ENCODE assay signal across 37 cellular contexts in the genomic region with DNA sequence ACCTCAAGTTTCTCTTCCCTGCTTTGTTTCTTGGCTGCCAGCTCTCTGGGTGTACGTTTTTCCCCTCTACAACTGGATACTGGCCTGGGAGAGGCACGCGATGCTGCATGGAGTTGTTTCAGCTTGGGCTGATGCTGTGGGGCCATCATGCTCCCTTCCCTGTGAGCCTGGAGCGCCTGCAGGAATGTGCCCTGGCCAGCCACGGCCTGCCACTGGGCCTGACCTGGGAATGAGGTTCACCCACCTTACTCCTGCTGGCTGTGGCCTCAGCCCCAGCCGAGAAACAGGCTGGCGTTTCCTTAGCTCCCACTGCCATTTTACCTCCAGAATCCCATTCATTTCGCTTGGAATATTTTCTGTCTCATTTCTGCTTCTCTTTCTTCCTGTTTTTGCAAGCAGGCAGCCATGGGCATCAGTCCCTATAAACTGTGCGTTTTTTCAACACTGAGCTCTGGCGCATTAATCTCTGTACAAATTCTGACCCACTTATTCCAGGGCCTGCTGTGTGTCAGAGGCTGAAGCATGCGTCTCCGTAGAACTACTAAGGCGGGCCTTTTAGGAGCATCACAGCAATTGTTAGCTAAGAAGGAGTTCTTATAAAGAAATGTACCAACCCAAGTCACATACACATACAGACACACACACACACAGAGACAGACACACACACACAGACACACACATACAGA. TPM values are rescaled to one million over a fixed set of nuclear protein-coding genes. Genes with fewer than 3 reads are reported as not detected.
"Had no signal": no experiment of that assay in that cellular context is flagged by ENCODE, and none has a peak within 500 bp of the region (broad histone marks: within the 10 kb centered on the region; RNA-seq: fewer than 3 reads in every experiment).

No MANE protein-coding gene starts in this region.

- H3K4me2 ChIP-seq: KMS-11, PC-9 had no signal

- H3K27ac Mint-ChIP-seq: activated CD4-positive, alpha-beta T cell treated with anti-CD3 and anti-CD28 coated beads, Interleukin-2, amount 10 ng/mL, durations not matched to agents 24 days and 14 days; activated CD8-positive, alpha-beta T cell treated with anti-CD3 and anti-CD28 coated beads for 36 hours; activated naive CD8-positive, alpha-beta T cell treated with anti-CD3 and anti-CD28 coated beads for 36 hours; activated T-cell treated with anti-CD3 and anti-CD28 coated beads, Interleukin-2, amount 50 U/mL, for 72 hours; activated T-helper 17 cell treated with anti-CD3 and anti-CD28 coated beads, Interleukin-2, amount 50 U/mL, for 72 hours; T-cell; T-helper 17 cell had no signal

- ATAC-seq: activated CD8-positive, alpha-beta T cell treated with anti-CD3 and anti-CD28 coated beads for 36 hours; activated T-cell treated with anti-CD3 and anti-CD28 coated beads, Interleukin-2, amount 50 U/mL, for 72 hours; activated T-helper 17 cell treated with anti-CD3 and anti-CD28 coated beads, Interleukin-2, amount 50 U/mL, for 72 hours; Right ventricle myocardium inferior; T-cell; T-helper 17 cell had no signal

- H3K4me3 ChIP-seq: ascending aorta, cardiac muscle cell, PC-9, SK-N-MC had no signal

- H3K9me3 Mint-ChIP-seq: activated CD4-positive, alpha-beta T cell treated with anti-CD3 and anti-CD28 coated beads, Interleukin-2, amount 10 ng/mL, durations not matched to agents 24 days and 14 days; activated CD8-positive, alpha-beta T cell treated with anti-CD3 and anti-CD28 coated beads for 36 hours; activated naive CD8-positive, alpha-beta T cell treated with anti-CD3 and anti-CD28 coated beads for 36 hours; activated T-cell treated with anti-CD3 and anti-CD28 coated beads, Interleukin-2, amount 50 U/mL, for 72 hours; activated T-helper 17 cell treated with anti-CD3 and anti-CD28 coated beads, Interleukin-2, amount 50 U/mL, for 72 hours; central memory CD8-positive, alpha-beta T cell; T-cell had no signal

- H3K27ac ChIP-seq: ascending aorta, cardiac muscle cell, KMS-11, PC-9, RWPE1, SK-N-MC, VCaP had no signal

- H3K36me3 ChIP-seq: ascending aorta, cardiac muscle cell had no signal

- H2AFZ ChIP-seq: PC-9 had no signal

- H3K4me1 Mint-ChIP-seq: activated CD4-positive, alpha-beta T cell treated with anti-CD3 and anti-CD28 coated beads, Interleukin-2, amount 10 ng/mL, durations not matched to agents 24 days and 14 days; activated naive CD8-positive, alpha-beta T cell treated with anti-CD3 and anti-CD28 coated beads for 36 hours; activated T-helper 17 cell treated with anti-CD3 and anti-CD28 coated beads, Interleukin-2, amount 50 U/mL, for 72 hours; central memory CD8-positive, alpha-beta T cell; T-cell had no signal

- H3K9ac ChIP-seq: KMS-11 had no signal

- H3K4me3 Mint-ChIP-seq: activated CD4-positive, alpha-beta T cell treated with anti-CD3 and anti-CD28 coated beads, Interleukin-2, amount 10 ng/mL, durations not matched to agents 24 days and 14 days; activated CD8-positive, alpha-beta T cell treated with anti-CD3 and anti-CD28 coated beads for 36 hours; activated naive CD8-positive, alpha-beta T cell treated with anti-CD3 and anti-CD28 coated beads for 36 hours; activated T-cell treated with anti-CD3 and anti-CD28 coated beads, Interleukin-2, amount 50 U/mL, for 72 hours; activated T-helper 17 cell treated with anti-CD3 and anti-CD28 coated beads, Interleukin-2, amount 50 U/mL, for 72 hours; central memory CD8-positive, alpha-beta T cell; T-cell; T-helper 17 cell had no signal

- H3K27me3 Mint-ChIP-seq: activated CD8-positive, alpha-beta T cell treated with anti-CD3 and anti-CD28 coated beads for 36 hours; activated naive CD8-positive, alpha-beta T cell treated with anti-CD3 and anti-CD28 coated beads for 36 hours; activated T-helper 17 cell treated with anti-CD3 and anti-CD28 coated beads, Interleukin-2, amount 50 U/mL, for 72 hours; central memory CD8-positive, alpha-beta T cell; T-cell; T-helper 17 cell had no signal

- H3K36me3 Mint-ChIP-seq: activated naive CD8-positive, alpha-beta T cell treated with anti-CD3 and anti-CD28 coated beads for 36 hours; T-cell had no signal

- H3K4me1 ChIP-seq: ascending aorta had no signal

- H3K9me3 ChIP-seq: ascending aorta had no signal

- DNase-seq: activated CD4-positive, alpha-beta T cell treated with anti-CD3 and anti-CD28 coated beads, Interleukin-2, amount 10 ng/mL, durations not matched to agents 24 days and 14 days; activated CD4-positive, alpha-beta T cell treated with anti-CD3 and anti-CD28 coated beads, Interleukin-2, amount 50 U/mL, for 4 hours; activated CD4-positive, CD25-positive, alpha-beta regulatory T cell; activated CD8-positive, alpha-beta T cell treated with anti-CD3 and anti-CD28 coated beads for 36 hours; activated effector memory CD4-positive, alpha-beta T cell treated with anti-CD3 and anti-CD28 coated beads, Interleukin-2, amount 50 U/mL, for 16 hours; activated naive CD4-positive, alpha-beta T cell; activated naive CD4-positive, alpha-beta T cell treated with anti-CD3 and anti-CD28 coated beads, Interleukin-2, amount 50 U/mL, for 16 hours; activated naive CD8-positive, alpha-beta T cell treated with anti-CD3 and anti-CD28 coated beads for 36 hours; activated T-cell treated with anti-CD3 and anti-CD28 coated beads, Interleukin-2, amount 50 U/mL, for 1 hour; activated T-cell treated with anti-CD3 and anti-CD28 coated beads, Interleukin-2, amount 50 U/mL, for 72 hours; amygdala; NCI-H1092 treated with DMSO at 0.1 percent for 48 hours; NCI-H1417; NCI-H146; NCI-H187; NCI-H2029 treated with DMSO at 0.1 percent for 48 hours; NCI-H2107; NCI-H2171; NCI-H510A; NCI-H526; NCI-H748 treated with DMSO at 0.1 percent for 48 hours; NK-92 treated with Interleukin-12 subunit alpha and Interleukin-12 subunit beta, amount 100 ng/mL, for 24 hours; PC-9; T-cell; T-helper 17 cell; T-helper 9 cell had no signal

- H3K27me3 ChIP-seq: ascending aorta, cardiac muscle cell had no signal

RNA-seq across cellular contexts. Expression of a gene that starts 57.9 kb away (rescaled TPM):
- total RNA-seq: ascending aorta, chondrocyte, LHCN-M2 had no signal
